11 cellular contexts compared by ENCODE assay signal in genomic region chr2:7286120-7286519, GRCh38.
"Had no signal": no experiment of that assay in that cellular context is flagged by ENCODE, and none has a peak within 500 bp of the region (broad histone marks: within the 10 kb centered on the region; RNA-seq: fewer than 3 reads in every experiment).

No MANE protein-coding gene starts in this region.

- H3K27ac ChIP-seq: GM23248 had no signal

- H3K36me3 ChIP-seq: HAP-1 had no signal

- DNase-seq: GM23248, GOT3, H7, H9, HCEC 1CT, HFFc6 had no signal

- H3K4me1 ChIP-seq: HAP-1 had no signal

- FAIRE-seq: H1, H54 had no signal

- H3K9me3 ChIP-seq: HAP-1 had no signal

- ATAC-seq: GM23338, HCT116 had no signal

- H3K4me3 ChIP-seq: GM23248, GM23338, HAP-1 had no signal
